ENCODE assay signal across 18 cellular contexts in the genomic region with DNA sequence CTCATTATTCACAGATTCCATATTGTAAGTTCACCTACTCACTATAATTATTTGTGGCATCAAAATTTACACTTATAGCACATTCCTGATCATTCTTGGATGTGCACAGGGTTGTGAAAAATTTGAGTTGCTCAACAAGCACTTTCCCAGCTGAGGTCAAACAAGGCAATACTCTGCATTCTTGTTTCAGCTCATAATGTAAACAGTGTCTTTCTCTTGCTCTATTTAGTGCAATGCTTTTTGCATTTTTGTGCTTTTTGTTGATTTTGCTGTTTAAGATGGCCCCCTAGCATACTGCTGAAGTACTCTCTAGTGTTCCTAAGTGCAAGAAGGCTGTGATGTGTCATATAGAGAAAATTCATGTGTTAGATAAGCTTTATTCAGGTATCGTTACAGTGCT.
DNase-seq lines count a peak whose midpoint lies in the region; ATAC-seq and TF ChIP-seq lines count a peak whose summit lies in the region.
"Had no signal": no experiment of that assay in that cellular context is flagged by ENCODE, and none has a peak within 500 bp of the region (broad histone marks: within the 10 kb centered on the region; RNA-seq: fewer than 3 reads in every experiment).

No MANE protein-coding gene starts in this region.

- TF ChIP-seq POLR2A in erythroblast (IDR thresholded peaks at IDR 0.05; ENCODE audit: low read length), result no peak

- DNase-seq in AG08395 (ENCODE audit: low spot score) (peak; percentile 32), GM04504 (ENCODE audit: low read depth) (peak; percentile 36), astrocyte of the hippocampus (ENCODE audit: low read depth, low spot score) (peak; percentile 34), fibroblast of the conjunctiva (ENCODE audit: low read depth) (peak; percentile 56), erythroblast (lab: John Stamatoyannopoulos, UW) (no peak), SKM-1 treated with dmso at 0.1 percent for 144 hours (lab: John Stamatoyannopoulos, UW; ENCODE audit: unreplicated experiment) (no peak), NOMO-1 treated with dmso at 0.1 percent for 144 hours (lab: John Stamatoyannopoulos, UW; ENCODE audit: unreplicated experiment) (no peak)
- DNase-seq: activated naive CD8-positive, alpha-beta T cell treated with anti-CD3 and anti-CD28 coated beads, Interleukin-2, amount 10 ng/mL, durations not matched to agents 7 days and 5 days; CD4-positive, alpha-beta memory T cell; H7; heart left ventricle; left ventricle myocardium inferior; mucosa of descending colon; NCI-H1417 treated with DMSO at 0.1 percent for 48 hours; stimulated activated CD4-positive, alpha-beta T cell treated with anti-CD3 and anti-CD28 coated beads, Interleukin-1b, Interleukin-23, amount 100 ng/mL, for 48 hours; stimulated activated naive B cell treated with anti-CD40 and anti-IgM and Interleukin-4, amounts not matched to agents 10 μg/mL and 1 μg/mL and 100 μg/mL, for 72 hours had no signal

- ATAC-seq in HG03097 (IDR thresholded peaks at IDR 0.05; ENCODE audit: low FRiP score, unreplicated experiment), result no peak
- ATAC-seq: A549; heart left ventricle; mucosa of descending colon; stimulated activated naive B cell treated with anti-CD40 and anti-IgM and Interleukin-4, amounts not matched to agents 10 μg/mL and 1 μg/mL and 100 μg/mL, for 72 hours had no signal

Comparison
In these comparisons a context has a peak if more than half of its experiments do, and no peak if none do; other contexts are left out.
1. DNase-seq: peak in AG08395 (single experiment), GM04504 (single experiment), astrocyte of the hippocampus (single experiment) and fibroblast of the conjunctiva (single experiment); none in erythroblast (0 of 2), SKM-1 treated with dmso at 0.1 percent for 144 hours (single experiment) and NOMO-1 treated with dmso at 0.1 percent for 144 hours (single experiment).